In genomic region chr18:75377258-75377657, GRCh38 we compare ENCODE assay signal across 28 cellular contexts. TPM values are rescaled to one million over a fixed set of nuclear protein-coding genes. Genes with fewer than 3 reads are reported as not detected.
"Had no signal": no experiment of that assay in that cellular context is flagged by ENCODE, and none has a peak within 500 bp of the region (broad histone marks: within the 10 kb centered on the region; RNA-seq: fewer than 3 reads in every experiment).

No MANE protein-coding gene starts in this region.

- H3K4me2 ChIP-seq: hepatocyte had no signal

- H3K79me2 ChIP-seq: hepatocyte had no signal

- H3K27me3 ChIP-seq: hepatocyte, spleen, upper lobe of left lung had no signal

- H3K4me3 ChIP-seq: hepatocyte, left ventricle myocardium inferior, spleen, thoracic aorta, upper lobe of left lung had no signal

- H3K4me1 ChIP-seq: left ventricle myocardium inferior, spleen, upper lobe of left lung had no signal

- DNase-seq: activated B cell treated with CpG ODN at 0.5 μM for 24 hours; activated CD4-positive, alpha-beta T cell treated with anti-CD3 and anti-CD28 coated beads for 4 hours; activated CD4-positive, alpha-beta T cell treated with anti-CD3 and anti-CD28 coated beads, Interleukin-2, amount 50 U/mL, for 48 hours; activated CD8-positive, alpha-beta memory T cell treated with anti-CD3 and anti-CD28 coated beads, Interleukin-2, amount 50 U/mL, for 48 hours; activated naive CD4-positive, alpha-beta T cell treated with Interleukin-2 at 50 U/mL for 16 hours; activated naive CD8-positive, alpha-beta T cell treated with anti-CD3 and anti-CD28 coated beads for 36 hours; activated T-cell treated with anti-CD3 and anti-CD28 coated beads, Interleukin-2, amount 50 U/mL, for 4 hours; amniotic stem cell; glutamatergic neuron; immature natural killer cell; left ventricle myocardium inferior; natural killer cell; spleen; stimulated activated CD4-positive, alpha-beta T cell treated with anti-CD3 and anti-CD28 coated beads, Interleukin-4, amount 100 ng/mL, for 1 hour; stimulated activated naive CD4-positive, alpha-beta T cell; T-helper 17 cell had no signal

- ATAC-seq: activated T-cell treated with anti-CD3 and anti-CD28 coated beads, Interleukin-2, amount 50 U/mL, for 4 hours; natural killer cell; T-helper 17 cell had no signal

- H3K9me3 ChIP-seq: left ventricle myocardium inferior, spleen, thoracic aorta, upper lobe of left lung had no signal

- H2AFZ ChIP-seq: hepatocyte had no signal

- H3K27ac ChIP-seq: hepatocyte, left ventricle myocardium inferior, spleen, thoracic aorta, upper lobe of left lung had no signal

- H3K36me3 ChIP-seq: left ventricle myocardium inferior, spleen, thoracic aorta, upper lobe of left lung had no signal

RNA-seq across cellular contexts. Expression of gene SMIM21, which starts 50.2 kb away (rescaled TPM):
- total RNA-seq: activated B cell treated with CpG ODN at 0.5 μM for 24 hours; activated CD8-positive, alpha-beta memory T cell treated with anti-CD3 and anti-CD28 coated beads for 36 hours; activated naive CD8-positive, alpha-beta T cell treated with anti-CD3 and anti-CD28 coated beads for 36 hours; activated T-cell treated with anti-CD3 and anti-CD28 coated beads, Interleukin-2, amount 50 U/mL, for 4 hours; activated T-helper 2 cell treated with anti-CD3 and anti-CD28 coated beads, Interferon-gamma antibody, Interleukin-2, Interleukin-4, amounts not matched to agents 10 μg/mL and 5 μg/mL and 100 μg/mL, durations not matched to agents 14 hours and 24 hours and 36 hours; cerebellum; epithelial cell of proximal tubule; fibroblast of lung; hepatocyte; kidney epithelial cell; left ventricle myocardium inferior; lung microvascular endothelial cell; natural killer cell; osteoblast; posterior vena cava; spleen; T-helper 17 cell; thoracic aorta; upper lobe of left lung had no signal
